ENCODE assay signal across 15 cellular contexts in the genomic region with DNA sequence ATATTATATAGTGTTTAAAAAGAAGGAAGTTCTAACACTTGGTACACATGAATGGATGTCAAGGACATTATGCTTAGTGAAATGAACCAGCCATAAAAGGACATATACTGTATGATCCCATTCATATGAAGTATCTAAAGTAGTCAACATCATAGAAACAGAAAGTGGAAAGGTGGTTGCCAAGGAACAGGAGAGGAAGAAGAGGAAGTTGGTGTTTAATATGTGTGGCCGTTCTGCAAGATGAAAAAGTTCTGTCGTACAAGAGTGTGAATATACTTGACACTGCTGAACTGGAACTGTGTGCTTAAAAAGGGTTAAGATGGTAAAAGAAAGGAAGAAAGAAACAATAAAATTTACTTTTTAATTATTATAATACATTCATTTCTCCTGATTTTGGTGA. TPM values are rescaled to one million over a fixed set of nuclear protein-coding genes. Genes with fewer than 3 reads are reported as not detected.
DNase-seq lines count a peak whose midpoint lies in the region; ATAC-seq lines count a peak whose summit lies in the region.
"Had no signal": no experiment of that assay in that cellular context is flagged by ENCODE, and none has a peak within 500 bp of the region (broad histone marks: within the 10 kb centered on the region; RNA-seq: fewer than 3 reads in every experiment).

No MANE protein-coding gene starts in this region.

- H3K36me3 Mint-ChIP-seq in activated CD4-positive, alpha-beta T cell treated with anti-CD3 and anti-CD28 coated beads for 36 hours (ENCODE audit: low read depth): peaks cover 40% of the 10 kb centered on the region
- H3K36me3 Mint-ChIP-seq in T-helper 1 cell treated with Interleukin-12 subunit alpha and Interleukin-12 subunit beta and Interleukin-4 antibody, amounts not matched to agents 30 μg/mL and 1 μg/mL, for 36 hours (ENCODE audit: low read depth): peaks cover 15% of the 10 kb centered on the region
- H3K36me3 Mint-ChIP-seq in naive thymus-derived CD4-positive, alpha-beta T cell: peaks cover 0 to 14% (median 9%) of the 10 kb centered on the region in 5 donors

- POLR2A ChIA-PET in activated CD4-positive, alpha-beta T cell treated with anti-CD3 and anti-CD28 coated beads for 36 hours (lab: Charles Lee): no interaction called here
- POLR2A ChIA-PET in naive thymus-derived CD4-positive, alpha-beta T cell (lab: Charles Lee): interaction anchor here (1.2 to 2.2 kb wide), 4 partner anchors 12 to 73 kb away, joined by 3 to 8 read pairs (median 6); no protein-coding TSS in a partner anchor

- H3K27ac Mint-ChIP-seq in activated CD4-positive, alpha-beta T cell treated with anti-CD3 and anti-CD28 coated beads for 36 hours: peak overlapping the region; percentile 97
- H3K27ac Mint-ChIP-seq in T-helper 1 cell treated with Interleukin-12 subunit alpha and Interleukin-12 subunit beta and Interleukin-4 antibody, amounts not matched to agents 30 μg/mL and 1 μg/mL, for 36 hours: peak overlapping the region; percentile 60
- peak overlapping the region; percentile 72 to 100 (median 99) for H3K27ac Mint-ChIP-seq in naive thymus-derived CD4-positive, alpha-beta T cell

- H3K36me3 ChIP-seq in naive thymus-derived CD4-positive, alpha-beta T cell (ENCODE audit: control insufficient read depth in 2 of 3, insufficient read depth in 3 of 3, low read length in 3 of 3): peaks cover 0 to 17% (median 0%) of the 10 kb centered on the region in 3 experiments
- H3K36me3 ChIP-seq: breast epithelium had no signal

- no peaks in the 10 kb centered on the region for H3K9me3 ChIP-seq in naive thymus-derived CD4-positive, alpha-beta T cell (ENCODE audit: control insufficient read depth in 2 of 3, low read length in 3 of 3)
- H3K9me3 ChIP-seq: breast epithelium had no signal

- no peak for DNase-seq in activated CD4-positive, alpha-beta T cell treated with anti-CD3 and anti-CD28 coated beads for 36 hours
- no peak for DNase-seq in activated CD4-positive, alpha-beta T cell treated with anti-CD3 and anti-CD28 coated beads for 1 hour
- peak in 6 of 9 donors; percentile 59 to 71 (median 64) for DNase-seq in naive thymus-derived CD4-positive, alpha-beta T cell
- no peak for DNase-seq in NCI-H2081 (lab: John Stamatoyannopoulos, UW)
- DNase-seq in COLO668 (lab: John Stamatoyannopoulos, UW; ENCODE audit: unreplicated experiment): no peak
- no peak for DNase-seq in HuH-7.5 (ENCODE audit: low spot score)
- DNase-seq: 8988T, DMS 273 treated with DMSO at 0.1 percent for 48 hours, NCI-H1417, posterior cingulate gyrus had no signal

- H3K9me3 Mint-ChIP-seq in activated CD4-positive, alpha-beta T cell treated with anti-CD3 and anti-CD28 coated beads for 36 hours (ENCODE audit: low read depth): no peaks in the 10 kb centered on the region
- H3K9me3 Mint-ChIP-seq in T-helper 1 cell treated with Interleukin-12 subunit alpha and Interleukin-12 subunit beta and Interleukin-4 antibody, amounts not matched to agents 30 μg/mL and 1 μg/mL, for 36 hours: no peaks in the 10 kb centered on the region
- no peaks in the 10 kb centered on the region for H3K9me3 Mint-ChIP-seq in naive thymus-derived CD4-positive, alpha-beta T cell

- no peak overlapping the region for H3K4me3 ChIP-seq in naive thymus-derived CD4-positive, alpha-beta T cell (ENCODE audit: low read length)
- H3K4me3 ChIP-seq: breast epithelium had no signal

- H3K4me1 ChIP-seq in naive thymus-derived CD4-positive, alpha-beta T cell (ENCODE audit: control insufficient read depth in 2 of 2, insufficient read depth in 2 of 2, low read length in 2 of 2): peaks cover 70 to 76% of the 10 kb centered on the region in 2 donors

- H3K4me1 Mint-ChIP-seq in activated CD4-positive, alpha-beta T cell treated with anti-CD3 and anti-CD28 coated beads for 36 hours: peaks cover 92% of the 10 kb centered on the region
- peaks cover 59% of the 10 kb centered on the region for H3K4me1 Mint-ChIP-seq in T-helper 1 cell treated with Interleukin-12 subunit alpha and Interleukin-12 subunit beta and Interleukin-4 antibody, amounts not matched to agents 30 μg/mL and 1 μg/mL, for 36 hours (ENCODE audit: low read depth)
- peaks cover 63 to 98% (median 87%) of the 10 kb centered on the region in 7 donors for H3K4me1 Mint-ChIP-seq in naive thymus-derived CD4-positive, alpha-beta T cell

- H3K27me3 ChIP-seq in naive thymus-derived CD4-positive, alpha-beta T cell (ENCODE audit: control insufficient read depth in 2 of 2, insufficient read depth in 2 of 2, low read length in 2 of 2): no peaks in the 10 kb centered on the region
- H3K27me3 ChIP-seq: breast epithelium had no signal

- ATAC-seq in activated CD4-positive, alpha-beta T cell treated with anti-CD3 and anti-CD28 coated beads for 36 hours: peak; percentile 9
- ATAC-seq in HG02981 (IDR thresholded peaks at IDR 0.05; ENCODE audit: unreplicated experiment): peak; percentile 26
- ATAC-seq in naive thymus-derived CD4-positive, alpha-beta T cell: peak; percentile 24

- CTCF ChIA-PET in activated CD4-positive, alpha-beta T cell treated with anti-CD3 and anti-CD28 coated beads for 36 hours (lab: Charles Lee): interaction anchor here (1.0 kb wide), 1 partner anchor 48 kb away, joined by 4 read pairs; no protein-coding TSS in a partner anchor
- CTCF ChIA-PET in naive thymus-derived CD4-positive, alpha-beta T cell (lab: Charles Lee): no interaction called here

- H3K27me3 Mint-ChIP-seq in activated CD4-positive, alpha-beta T cell treated with anti-CD3 and anti-CD28 coated beads for 36 hours: no peaks in the 10 kb centered on the region
- no peaks in the 10 kb centered on the region for H3K27me3 Mint-ChIP-seq in T-helper 1 cell treated with Interleukin-12 subunit alpha and Interleukin-12 subunit beta and Interleukin-4 antibody, amounts not matched to agents 30 μg/mL and 1 μg/mL, for 36 hours (ENCODE audit: low read depth)
- H3K27me3 Mint-ChIP-seq in naive thymus-derived CD4-positive, alpha-beta T cell: no peaks in the 10 kb centered on the region

- intact Hi-C loops in activated CD4-positive, alpha-beta T cell treated with anti-CD3 and anti-CD28 coated beads for 36 hours (cut with DNase I, micrococcal nuclease): loop anchor here in 1 of 2 experiments (10.0 kb wide), 1 partner anchor 1008 kb away; a partner anchor contains a TSS
- intact Hi-C loops in naive thymus-derived CD4-positive, alpha-beta T cell (cut with micrococcal nuclease): no loop called here

- H3K27ac ChIP-seq in naive thymus-derived CD4-positive, alpha-beta T cell (ENCODE audit: low read depth, low read length): peak overlapping the region; percentile 94
- H3K27ac ChIP-seq: breast epithelium, VCaP had no signal

- peak overlapping the region; percentile 1 for H3K4me3 Mint-ChIP-seq in activated CD4-positive, alpha-beta T cell treated with anti-CD3 and anti-CD28 coated beads for 36 hours
- H3K4me3 Mint-ChIP-seq in T-helper 1 cell treated with Interleukin-12 subunit alpha and Interleukin-12 subunit beta and Interleukin-4 antibody, amounts not matched to agents 30 μg/mL and 1 μg/mL, for 36 hours: peak overlapping the region; percentile 40
- H3K4me3 Mint-ChIP-seq in naive thymus-derived CD4-positive, alpha-beta T cell: peak overlapping the region; percentile 17 to 87 (median 57)

RNA-seq across cellular contexts. Expression of a gene that starts 33.1 kb away (rescaled TPM):
- not detected for total RNA-seq in activated CD4-positive, alpha-beta T cell treated with anti-CD3 and anti-CD28 coated beads for 36 hours
- under 1 TPM in 1 of 5 experiments, not detected in 4; 0.19 TPM for total RNA-seq in naive thymus-derived CD4-positive, alpha-beta T cell
- not detected for polyA plus RNA-seq in naive thymus-derived CD4-positive, alpha-beta T cell
- total RNA-seq: NCI-H460 had no signal

Comparison
In these comparisons a context has a peak if more than half of its experiments do, and no peak if none do; other contexts are left out.
1. DNase-seq: peak in naive thymus-derived CD4-positive, alpha-beta T cell (6 of 9); none in activated CD4-positive, alpha-beta T cell treated with anti-CD3 and anti-CD28 coated beads for 36 hours (single experiment), activated CD4-positive, alpha-beta T cell treated with anti-CD3 and anti-CD28 coated beads for 1 hour (single experiment), NCI-H2081 (0 of 2), COLO668 (single experiment) and HuH-7.5 (single experiment).
2. H3K4me3 Mint-ChIP-seq: peak in every context shown above with its lines; median percentile 57 in naive thymus-derived CD4-positive, alpha-beta T cell; 40 in T-helper 1 cell treated with Interleukin-12 subunit alpha and Interleukin-12 subunit beta and Interleukin-4 antibody, amounts not matched to agents 30 μg/mL and 1 μg/mL, for 36 hours; 1 in activated CD4-positive, alpha-beta T cell treated with anti-CD3 and anti-CD28 coated beads for 36 hours.
3. Peak in every context shown above with its lines, with median percentiles within 50 percentile points of each other: ATAC-seq and H3K27ac Mint-ChIP-seq.